8 cellular contexts compared by ENCODE assay signal in genomic region chr17:2854662-2855061, GRCh38. TPM values are rescaled to one million over a fixed set of nuclear protein-coding genes. Genes with fewer than 3 reads are reported as not detected.
DNase-seq lines count a peak whose midpoint lies in the region; ATAC-seq and TF ChIP-seq lines count a peak whose summit lies in the region.

No MANE protein-coding gene starts in this region.

- H2AFZ ChIP-seq in mammary epithelial cell (ENCODE audit: low read depth, low read length) (peak overlapping the region; percentile 89), mesenchymal stem cell (ENCODE audit: low read depth, low read length) (no peak overlapping the region)

- H3K27ac Mint-ChIP-seq in activated naive CD4-positive, alpha-beta T cell treated with anti-CD3 and anti-CD28 coated beads, Interleukin-2, amount 50 U/mL, for 24 hours, result no peak overlapping the region

- no peak overlapping the region for H2BK120ac ChIP-seq in mesenchymal stem cell (ENCODE audit: low read depth, low read length)

- no peaks in the 10 kb centered on the region for H3K27me3 ChIP-seq in mammary epithelial cell (ENCODE audit: insufficient read depth, low read length)
- peaks cover 0 to 50% of the 10 kb centered on the region in 2 experiments for H3K27me3 ChIP-seq in mesenchymal stem cell (ENCODE audit: control insufficient read depth in 1 of 2, insufficient read depth in 1 of 2, low read length in 2 of 2)
- H3K27me3 ChIP-seq in uterus, result no peaks in the 10 kb centered on the region

- peaks cover 12% of the 10 kb centered on the region for H3K27me3 Mint-ChIP-seq in activated naive CD4-positive, alpha-beta T cell treated with anti-CD3 and anti-CD28 coated beads, Interleukin-2, amount 50 U/mL, for 24 hours

- peak overlapping the region; percentile 85 for H3K4me2 ChIP-seq in mammary epithelial cell (ENCODE audit: insufficient read depth, low read depth, low read length)
- peak overlapping the region; percentile 94 for H3K4me2 ChIP-seq in mesenchymal stem cell (ENCODE audit: low read length, poor library complexity, severe bottlenecking)

- TSS peak; percentile 19 for BruUV-seq in mammary epithelial cell (replicated peaks; lab: Mats Ljungman, UMichigan)

- no peak overlapping the region for H3K4ac ChIP-seq in mesenchymal stem cell (ENCODE audit: low read depth in 1 of 2, low read length in 2 of 2)

- in situ Hi-C loops in mammary epithelial cell (cut with MboI; ENCODE audit: low sequenced_read_pairs in 2 of 2), result loop anchor here (5.0 to 10.0 kb wide), 3 partner anchors 70 to 160 kb away; no protein-coding TSS in a partner anchor

- no peak for TF ChIP-seq POLR2A in uterus (IDR thresholded peaks at IDR 0.05)

- peak overlapping the region; percentile 27 for H2AK5ac ChIP-seq in mesenchymal stem cell (ENCODE audit: low read length, severe bottlenecking)

- ATAC-seq in HG02970 (IDR thresholded peaks at IDR 0.05; ENCODE audit: low FRiP score, unreplicated experiment), result no peak

- WGBS in mammary epithelial cell (ENCODE audit: low coverage, missing lambda C conversion rate), result 4% methylated on average over 7 of the region's 7 CpGs
- 5% methylated on average over 7 of the region's 7 CpGs for WGBS in mesenchymal stem cell

- no peak overlapping the region for H4K8ac ChIP-seq in mesenchymal stem cell (ENCODE audit: low read length)

- H2BK15ac ChIP-seq in mesenchymal stem cell (ENCODE audit: low read depth, poor library complexity, severe bottlenecking), result no peak overlapping the region

- dilution Hi-C loops in mammary epithelial cell (cut with HindIII; ENCODE audit: low sequenced_read_pairs), result loop anchor here (5.0 kb wide), 4 partner anchors 57 to 163 kb away; partner anchors contain the start of gene RAP1GAP2

- H3K36me3 Mint-ChIP-seq in activated naive CD4-positive, alpha-beta T cell treated with anti-CD3 and anti-CD28 coated beads, Interleukin-2, amount 50 U/mL, for 24 hours, result no peaks in the 10 kb centered on the region

- DNase-seq in activated naive CD4-positive, alpha-beta T cell treated with Interleukin-2 at 50 U/mL for 16 hours, result no peak
- DNase-seq in mammary epithelial cell (peak; percentile 11), mesenchymal stem cell (no peak), uterus (peak in 1 of 2 donors; percentile 25), HPDE6-E6E7 (ENCODE audit: extremely low spot score) (no peak), NCI-H2081 treated with DMSO at 0.1 percent for 48 hours (lab: John Stamatoyannopoulos, UW) (no peak)

- intact Hi-C loops in mammary epithelial cell (cut with micrococcal nuclease), result loop anchor here (1.0 kb wide), 2 partner anchors 38 to 76 kb away; no protein-coding TSS in a partner anchor
- intact Hi-C loops in uterus (cut with DNase I; ENCODE audit: low total_unique reads), result no loop called here

- H3K14ac ChIP-seq in mesenchymal stem cell (ENCODE audit: low read length in 2 of 2), result no peak overlapping the region

- no peaks in the 10 kb centered on the region for H3K9me3 ChIP-seq in mammary epithelial cell (replicated peaks; ENCODE audit: insufficient read depth, low read length)
- H3K9me3 ChIP-seq in mesenchymal stem cell (ENCODE audit: control insufficient read depth, low read length), result no peaks in the 10 kb centered on the region
- H3K9me3 ChIP-seq in uterus, result no peaks in the 10 kb centered on the region

- H4K91ac ChIP-seq in mesenchymal stem cell (ENCODE audit: low read length), result no peak overlapping the region

- no peak overlapping the region for H3K18ac ChIP-seq in mesenchymal stem cell (ENCODE audit: low read depth in 1 of 2, low read length in 2 of 2)

- no peak overlapping the region for H2BK12ac ChIP-seq in mesenchymal stem cell (ENCODE audit: low read length in 2 of 2)

- H3K4me1 Mint-ChIP-seq in activated naive CD4-positive, alpha-beta T cell treated with anti-CD3 and anti-CD28 coated beads, Interleukin-2, amount 50 U/mL, for 24 hours, result peaks cover 11% of the 10 kb centered on the region

- H3K9ac ChIP-seq in mammary epithelial cell (ENCODE audit: insufficient read depth, low read length) (peak overlapping the region; percentile 72), mesenchymal stem cell (ENCODE audit: low read length) (no peak overlapping the region)

- peaks cover 12% of the 10 kb centered on the region for H3K4me1 ChIP-seq in mammary epithelial cell (ENCODE audit: insufficient read depth, low read length)
- peaks cover 15% of the 10 kb centered on the region for H3K4me1 ChIP-seq in mesenchymal stem cell (ENCODE audit: control insufficient read depth, insufficient read depth, low read depth, low read length)
- peaks cover 0 to 8% of the 10 kb centered on the region in 2 donors for H3K4me1 ChIP-seq in uterus

- peak overlapping the region; percentile 82 for H3K4me3 Mint-ChIP-seq in activated naive CD4-positive, alpha-beta T cell treated with anti-CD3 and anti-CD28 coated beads, Interleukin-2, amount 50 U/mL, for 24 hours

- TF ChIP-seq CTCF in mammary epithelial cell (conservative IDR thresholded peaks at IDR 0.05 in 1 of 2, IDR thresholded peaks at IDR 0.05 in 1 of 2; ENCODE audit: extremely low read depth in 1 of 2, insufficient read depth in 1 of 2, low read depth in 1 of 2, low read length in 2 of 2), result no peak
- TF ChIP-seq CTCF in uterus (IDR thresholded peaks at IDR 0.05), result no peak

- H3K27ac ChIP-seq in mammary epithelial cell (ENCODE audit: insufficient read depth, low read depth, low read length) (peak overlapping the region; percentile 4), mesenchymal stem cell (ENCODE audit: low read length, poor library complexity, severe bottlenecking) (no peak overlapping the region), uterus (no peak overlapping the region)

- CTCF ChIA-PET in mammary epithelial cell (lab: Charles Lee; ENCODE audit: low non-redundant PET), result interaction anchor here (0.6 kb wide), 1 partner anchor 16 kb away, joined by 3 read pairs; no protein-coding TSS in a partner anchor

- H4K20me1 ChIP-seq in mammary epithelial cell (ENCODE audit: insufficient read depth, low read length), result no peaks in the 10 kb centered on the region

- peaks cover 55% of the 10 kb centered on the region for H3K79me2 ChIP-seq in mammary epithelial cell (ENCODE audit: insufficient read depth, low read length)

- H3K79me1 ChIP-seq in mesenchymal stem cell (replicated peaks; ENCODE audit: low read length, poor library complexity, severe bottlenecking), result peaks cover 16% of the 10 kb centered on the region

- H3K23ac ChIP-seq in mesenchymal stem cell (ENCODE audit: low read length in 2 of 2), result no peak overlapping the region

- H3K36me3 ChIP-seq in mammary epithelial cell (ENCODE audit: insufficient read depth, low read length) (no peaks in the 10 kb centered on the region), mesenchymal stem cell (ENCODE audit: control insufficient read depth in 1 of 2, insufficient read depth in 2 of 2, low read depth in 1 of 2, low read length in 2 of 2) (no peaks in the 10 kb centered on the region), uterus (no peaks in the 10 kb centered on the region)

- no peak overlapping the region for H2BK5ac ChIP-seq in mesenchymal stem cell (ENCODE audit: low read depth, low read length, poor library complexity, severe bottlenecking)

- H3K9me3 Mint-ChIP-seq in activated naive CD4-positive, alpha-beta T cell treated with anti-CD3 and anti-CD28 coated beads, Interleukin-2, amount 50 U/mL, for 24 hours, result no peaks in the 10 kb centered on the region

- H3K4me3 ChIP-seq in mammary epithelial cell (replicated peaks in 1 of 3; ENCODE audit: insufficient read depth in 1 of 3, low read depth in 2 of 3, low read length in 3 of 3) (peak overlapping the region; percentile 78 to 90 (median 83)), mesenchymal stem cell (ENCODE audit: insufficient read depth in 1 of 2, low read depth in 1 of 2, low read length in 2 of 2) (peak overlapping the region; percentile 31 to 81), uterus (peak overlapping the region; percentile 17 to 46)

RNA-seq across cellular contexts. Expression of gene RAP1GAP2, which starts 58.4 kb away (rescaled TPM):
- total RNA-seq in mammary epithelial cell, result 10 to 100 TPM; 22.3 to 41.2 TPM
- polyA plus RNA-seq in mammary epithelial cell, result 25.0 TPM
- polyA minus RNA-seq in mammary epithelial cell, result 47.0 TPM
- polyA plus RNA-seq in mesenchymal stem cell (2013, experiment 1 of 2), result 0.10 TPM
- polyA plus RNA-seq in mesenchymal stem cell (2013, experiment 2 of 2), result 0.14 TPM
- total RNA-seq in uterus, result 10 to 100 TPM in 1 of 4 donors, 1 to 10 TPM in 3; 1.5 to 23.1 (median 6.7) TPM

Comparison
In these comparisons a context has a peak if more than half of its experiments do, and no peak if none do; other contexts are left out.
1. H3K4me3 ChIP-seq: peak in every context shown above with its lines; median percentile 83 in mammary epithelial cell; 56 in mesenchymal stem cell; 32 in uterus.